In genomic region chr9:17116400-17116837, GRCh38 we compare ENCODE assay signal across 8 cellular contexts. TPM values are rescaled to one million over a fixed set of nuclear protein-coding genes. Genes with fewer than 3 reads are reported as not detected.
DNase-seq lines count a peak whose midpoint lies in the region; ATAC-seq and TF ChIP-seq lines count a peak whose summit lies in the region.

No MANE protein-coding gene starts in this region.

- H3K4me3 ChIP-seq in LNCaP clone FGC (ENCODE audit: low read depth, low read length) (no peak overlapping the region), SK-N-MC (peak overlapping the region; percentile 49), gastroesophageal sphincter (no peak overlapping the region), thoracic aorta (no peak overlapping the region)

- no peaks in the 10 kb centered on the region for H3K9me3 ChIP-seq in SK-N-MC (ENCODE audit: low read depth, low read length)
- no peaks in the 10 kb centered on the region for H3K9me3 ChIP-seq in gastroesophageal sphincter
- no peaks in the 10 kb centered on the region for H3K9me3 ChIP-seq in thoracic aorta

- peak; percentile 50 for DNase-seq in DMS153 treated with DMSO at 0.1 percent for 48 hours (lab: John Stamatoyannopoulos, UW; ENCODE audit: unreplicated experiment)
- peak; percentile 32 for DNase-seq in LNCaP clone FGC (ENCODE audit: low read depth)
- peak; percentile 58 for DNase-seq in SK-N-MC (ENCODE audit: low read depth, low spot score)
- DNase-seq in thoracic aorta (ENCODE audit: low spot score): no peak
- no peak for DNase-seq in stimulated activated CD4-positive, alpha-beta T cell treated with anti-CD3 and anti-CD28 coated beads, Interleukin-2, amount 100 ng/mL, for 48 hours
- no peak for DNase-seq in activated T-cell treated with anti-CD3 and anti-CD28 coated beads for 4 hours
- no peak for DNase-seq in stimulated activated CD4-positive, alpha-beta T cell treated with anti-CD3 and anti-CD28 coated beads, Interleukin-1b, Interleukin-23, amount 100 ng/mL, for 48 hours

- H3K36me3 ChIP-seq in SK-N-MC (ENCODE audit: insufficient read depth, low read length) (no peaks in the 10 kb centered on the region), gastroesophageal sphincter (no peaks in the 10 kb centered on the region), thoracic aorta (no peaks in the 10 kb centered on the region)

- TF ChIP-seq POLR2A in gastroesophageal sphincter (IDR thresholded peaks at IDR 0.05): no peak

- ATAC-seq in gastroesophageal sphincter (no peak), thoracic aorta (ENCODE audit: insufficient number of reproducible peaks, low FRiP score, low read depth) (no peak)

- H3K27me3 ChIP-seq in gastroesophageal sphincter (no peaks in the 10 kb centered on the region), thoracic aorta (replicated peaks; ENCODE audit: insufficient read depth) (no peaks in the 10 kb centered on the region)

- H3K4me1 ChIP-seq in gastroesophageal sphincter (peaks cover 0 to 18% (median 3%) of the 10 kb centered on the region in 3 donors), thoracic aorta (ENCODE audit: control insufficient read depth in 1 of 2, low read depth in 2 of 2) (peaks cover 0 to 9% of the 10 kb centered on the region in 2 donors)

- peak overlapping the region; percentile 67 for H3K27ac ChIP-seq in SK-N-MC
- peak overlapping the region in 1 of 4 donors; percentile 58 for H3K27ac ChIP-seq in gastroesophageal sphincter
- no peak overlapping the region for H3K27ac ChIP-seq in thoracic aorta

- TF ChIP-seq CTCF in LNCaP clone FGC (IDR thresholded peaks at IDR 0.05; ENCODE audit: control insufficient read depth, extremely low read depth, insufficient read depth) (peak; percentile 42), gastroesophageal sphincter (IDR thresholded peaks at IDR 0.05) (peak; percentile 48 to 65 (median 53)), thoracic aorta (IDR thresholded peaks at IDR 0.05) (peak; percentile 53)

- H3K9ac ChIP-seq in SK-N-MC (ENCODE audit: insufficient read length): no peak overlapping the region

- 10 to 15% methylated on average over 4 of the region's 4 CpGs for WGBS in gastroesophageal sphincter (ENCODE audit: low coverage in 1 of 2), 2 donors

- TF ChIP-seq EP300 in gastroesophageal sphincter (IDR thresholded peaks at IDR 0.05): no peak

RNA-seq across cellular contexts. Expression of gene CNTLN, which starts 18.4 kb away (rescaled TPM):
- total RNA-seq in gastroesophageal sphincter: 10 to 100 TPM; 11.3 to 17.1 (median 12.9) TPM
- 10 to 100 TPM; 11.4 to 16.4 TPM for total RNA-seq in thoracic aorta

Comparison
In these comparisons a context has a peak if more than half of its experiments do, and no peak if none do; other contexts are left out.
1. DNase-seq: peak in DMS153 treated with DMSO at 0.1 percent for 48 hours (single experiment), LNCaP clone FGC (single experiment) and SK-N-MC (single experiment); none in thoracic aorta (single experiment), stimulated activated CD4-positive, alpha-beta T cell treated with anti-CD3 and anti-CD28 coated beads, Interleukin-2, amount 100 ng/mL, for 48 hours (0 of 2), activated T-cell treated with anti-CD3 and anti-CD28 coated beads for 4 hours (single experiment) and stimulated activated CD4-positive, alpha-beta T cell treated with anti-CD3 and anti-CD28 coated beads, Interleukin-1b, Interleukin-23, amount 100 ng/mL, for 48 hours (single experiment).
2. Peak in every context shown above with its lines, with median percentiles within 50 percentile points of each other: CTCF ChIP-seq.